In genomic region chr19:19849056-19849455, GRCh38 we compare ENCODE assay signal across 28 cellular contexts.
"Had no signal": no experiment of that assay in that cellular context is flagged by ENCODE, and none has a peak within 500 bp of the region (broad histone marks: within the 10 kb centered on the region; RNA-seq: fewer than 3 reads in every experiment).

No MANE protein-coding gene starts in this region.

- H3K36me3 ChIP-seq: colonic mucosa, esophagus squamous epithelium, heart right ventricle, left lung, prostate gland, right atrium auricular region, stomach, tibial artery had no signal

- ATAC-seq: effector memory CD8-positive, alpha-beta T cell; heart right ventricle; left cardiac atrium; left lung; naive thymus-derived CD8-positive, alpha-beta T cell; sciatic nerve had no signal

- H3K27ac ChIP-seq: colonic mucosa, esophagus squamous epithelium, heart right ventricle, left lung, prostate gland, right atrium auricular region, stomach, tibial artery had no signal

- H3K4me2 ChIP-seq: smooth muscle cell had no signal

- H3K4me1 ChIP-seq: colonic mucosa, esophagus squamous epithelium, heart right ventricle, left lung, prostate gland, right atrium auricular region, stomach, tibial artery had no signal

- DNase-seq: colonic mucosa; effector memory CD8-positive, alpha-beta T cell; erythroblast; esophagus squamous epithelium; foreskin melanocyte; glutamatergic neuron; heart right ventricle; hippocampal formation; left cardiac atrium; left lung; mesendoderm; midbrain; naive thymus-derived CD8-positive, alpha-beta T cell; nephron progenitor cell; nucleus accumbens; stimulated activated CD4-positive, alpha-beta T cell treated with anti-CD3 and anti-CD28 coated beads, Interleukin-12 subunit alpha, Interleukin-12 subunit beta, amount 100 ng/mL, for 4 hours; stimulated activated CD4-positive, alpha-beta T cell treated with anti-CD3 and anti-CD28 coated beads, Interleukin-1b, Interleukin-23, amount 100 ng/mL, for 48 hours; stimulated activated CD4-positive, alpha-beta T cell treated with anti-CD3 and anti-CD28 coated beads, Interleukin-4, amount 100 ng/mL, for 1 hour; stimulated activated CD8-positive, alpha-beta memory T cell treated with anti-CD3 and anti-CD28 coated beads, Interleukin-4, amount 100 ng/mL, for 48 hours; stimulated activated naive CD4-positive, alpha-beta T cell treated with Interleukin-2 at 50 U/mL for 16 hours; stomach; tibial artery had no signal

- H3K4me3 ChIP-seq: colonic mucosa, esophagus squamous epithelium, heart right ventricle, left lung, prostate gland, right atrium auricular region, smooth muscle cell, stomach, tibial artery had no signal

- FAIRE-seq: endometrium, islet of Langerhans had no signal

- H3K27me3 ChIP-seq: colonic mucosa, esophagus squamous epithelium, heart right ventricle, left lung, right atrium auricular region, stomach, tibial artery had no signal

- H3K9me3 ChIP-seq: colonic mucosa, prostate gland, right atrium auricular region, tibial artery had no signal
